Comparison of ENCODE assay signal across 1 cellular context in the genomic region with DNA sequence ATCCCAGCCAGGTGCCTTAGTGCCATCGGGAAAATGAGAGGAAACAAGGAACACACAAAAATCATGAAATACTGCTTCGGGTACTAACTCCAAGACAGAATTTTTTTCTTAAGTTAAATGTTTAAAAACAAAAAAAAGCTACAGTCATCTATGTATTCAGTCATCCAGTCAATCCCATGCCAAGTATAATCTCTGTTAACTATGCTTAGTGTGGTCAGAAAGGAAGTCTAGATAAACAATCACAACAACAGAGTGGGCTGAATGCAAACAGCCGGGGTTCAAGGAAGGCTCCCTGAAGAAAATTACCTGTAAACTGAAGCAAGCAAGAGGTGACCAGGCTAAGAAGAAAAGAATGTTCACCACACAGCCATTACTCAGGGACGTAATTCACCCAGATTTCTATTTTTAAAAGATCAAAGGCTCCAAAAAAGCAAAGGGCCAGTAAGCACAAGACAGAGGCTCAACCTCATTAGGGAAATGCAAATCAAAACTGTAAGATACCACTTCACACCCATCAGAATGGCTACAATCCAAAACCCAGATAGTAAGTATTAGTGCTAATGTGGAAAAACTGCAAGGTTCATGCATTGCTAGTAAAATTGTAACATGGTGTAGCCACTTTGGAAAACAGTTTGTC.
TF ChIP-seq lines count a peak whose summit lies in the region.

No MANE protein-coding gene starts in this region.

TF ChIP-seq in GM12878, 131 proteins besides CTCF, POLR2A, EP300 and RAD21 (continued from another document):
- TF ChIP-seq, protein P1, sequence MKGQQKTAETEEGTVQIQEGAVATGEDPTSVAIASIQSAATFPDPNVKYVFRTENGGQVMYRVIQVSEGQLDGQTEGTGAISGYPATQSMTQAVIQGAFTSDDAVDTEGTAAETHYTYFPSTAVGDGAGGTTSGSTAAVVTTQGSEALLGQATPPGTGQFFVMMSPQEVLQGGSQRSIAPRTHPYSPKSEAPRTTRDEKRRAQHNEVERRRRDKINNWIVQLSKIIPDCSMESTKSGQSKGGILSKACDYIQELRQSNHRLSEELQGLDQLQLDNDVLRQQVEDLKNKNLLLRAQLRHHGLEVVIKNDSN (IDR thresholded peaks at IDR 0.05; ENCODE audit: borderline replicate concordance, extremely low read length, insufficient read depth, low read depth, low read length), result no peak
- TF ChIP-seq, protein P2, sequence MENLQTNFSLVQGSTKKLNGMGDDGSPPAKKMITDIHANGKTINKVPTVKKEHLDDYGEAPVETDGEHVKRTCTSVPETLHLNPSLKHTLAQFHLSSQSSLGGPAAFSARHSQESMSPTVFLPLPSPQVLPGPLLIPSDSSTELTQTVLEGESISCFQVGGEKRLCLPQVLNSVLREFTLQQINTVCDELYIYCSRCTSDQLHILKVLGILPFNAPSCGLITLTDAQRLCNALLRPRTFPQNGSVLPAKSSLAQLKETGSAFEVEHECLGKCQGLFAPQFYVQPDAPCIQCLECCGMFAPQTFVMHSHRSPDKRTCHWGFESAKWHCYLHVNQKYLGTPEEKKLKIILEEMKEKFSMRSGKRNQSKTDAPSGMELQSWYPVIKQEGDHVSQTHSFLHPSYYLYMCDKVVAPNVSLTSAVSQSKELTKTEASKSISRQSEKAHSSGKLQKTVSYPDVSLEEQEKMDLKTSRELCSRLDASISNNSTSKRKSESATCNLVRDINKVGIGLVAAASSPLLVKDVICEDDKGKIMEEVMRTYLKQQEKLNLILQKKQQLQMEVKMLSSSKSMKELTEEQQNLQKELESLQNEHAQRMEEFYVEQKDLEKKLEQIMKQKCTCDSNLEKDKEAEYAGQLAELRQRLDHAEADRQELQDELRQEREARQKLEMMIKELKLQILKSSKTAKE (IDR thresholded peaks at IDR 0.05; ENCODE audit: low read depth, poor library complexity, severe bottlenecking), result peak; percentile 69
- TF ChIP-seq WRNIP1 (IDR thresholded peaks at IDR 0.05; ENCODE audit: borderline replicate concordance, low read depth, low read length) (no peak), STAT1 (conservative IDR thresholded peaks at IDR 0.05) (no peak), RB1 (IDR thresholded peaks at IDR 0.05; ENCODE audit: borderline replicate concordance) (peak; percentile 17; the same call in 1 of the 2 replicates), POLR2AphosphoS5 (IDR thresholded peaks at IDR 0.05; ENCODE audit: low read length) (no peak), ZNF384 (IDR thresholded peaks at IDR 0.05; ENCODE audit: borderline replicate concordance, low read depth, low read length) (no peak), BCL11A (IDR thresholded peaks at IDR 0.05; ENCODE audit: low read depth, low read length) (0 out of 2 replicates have a peak, but pooled peaks have one; percentile 56), STAT3 (IDR thresholded peaks at IDR 0.05; ENCODE audit: low read depth, low read length) (no peak), BACH1 (IDR thresholded peaks at IDR 0.05; ENCODE audit: borderline replicate concordance) (no peak), E4F1 (IDR thresholded peaks at IDR 0.05; ENCODE audit: borderline replicate concordance, partially characterized antibody) (no peak), SPI1 (IDR thresholded peaks at IDR 0.05; ENCODE audit: borderline replicate concordance, insufficient read depth, low read depth, low read length) (no peak), SMAD1 (IDR thresholded peaks at IDR 0.05; ENCODE audit: low read depth, partially characterized antibody) (no peak), MTA2 (IDR thresholded peaks at IDR 0.05; ENCODE audit: low read depth) (peak; percentile 82), NR2F1 (conservative IDR thresholded peaks at IDR 0.05) (peak; percentile 32), ZBTB4 (CRISPR knock-in tag; IDR thresholded peaks at IDR 0.05) (no peak), BMI1 (IDR thresholded peaks at IDR 0.05; ENCODE audit: borderline replicate concordance) (no peak), JUND (IDR thresholded peaks at IDR 0.05; ENCODE audit: low read depth, low read length) (no peak), BHLHE40 (IDR thresholded peaks at IDR 0.05; ENCODE audit: borderline replicate concordance in 1 of 2, low read depth in 2 of 2, low read length in 1 of 2) (peak; percentile 53 to 62; a peak in 2 of 4 replicates), EED (IDR thresholded peaks at IDR 0.05; ENCODE audit: low read depth) (no peak), CHD4 (IDR thresholded peaks at IDR 0.05) (no peak), LARP7 (IDR thresholded peaks at IDR 0.05) (no peak), FOXM1 (IDR thresholded peaks at IDR 0.05; ENCODE audit: low read depth, low read length) (no peak), ESRRA (IDR thresholded peaks at IDR 0.05; ENCODE audit: low read length) (no peak)
- TF ChIP-seq, protein P3, sequence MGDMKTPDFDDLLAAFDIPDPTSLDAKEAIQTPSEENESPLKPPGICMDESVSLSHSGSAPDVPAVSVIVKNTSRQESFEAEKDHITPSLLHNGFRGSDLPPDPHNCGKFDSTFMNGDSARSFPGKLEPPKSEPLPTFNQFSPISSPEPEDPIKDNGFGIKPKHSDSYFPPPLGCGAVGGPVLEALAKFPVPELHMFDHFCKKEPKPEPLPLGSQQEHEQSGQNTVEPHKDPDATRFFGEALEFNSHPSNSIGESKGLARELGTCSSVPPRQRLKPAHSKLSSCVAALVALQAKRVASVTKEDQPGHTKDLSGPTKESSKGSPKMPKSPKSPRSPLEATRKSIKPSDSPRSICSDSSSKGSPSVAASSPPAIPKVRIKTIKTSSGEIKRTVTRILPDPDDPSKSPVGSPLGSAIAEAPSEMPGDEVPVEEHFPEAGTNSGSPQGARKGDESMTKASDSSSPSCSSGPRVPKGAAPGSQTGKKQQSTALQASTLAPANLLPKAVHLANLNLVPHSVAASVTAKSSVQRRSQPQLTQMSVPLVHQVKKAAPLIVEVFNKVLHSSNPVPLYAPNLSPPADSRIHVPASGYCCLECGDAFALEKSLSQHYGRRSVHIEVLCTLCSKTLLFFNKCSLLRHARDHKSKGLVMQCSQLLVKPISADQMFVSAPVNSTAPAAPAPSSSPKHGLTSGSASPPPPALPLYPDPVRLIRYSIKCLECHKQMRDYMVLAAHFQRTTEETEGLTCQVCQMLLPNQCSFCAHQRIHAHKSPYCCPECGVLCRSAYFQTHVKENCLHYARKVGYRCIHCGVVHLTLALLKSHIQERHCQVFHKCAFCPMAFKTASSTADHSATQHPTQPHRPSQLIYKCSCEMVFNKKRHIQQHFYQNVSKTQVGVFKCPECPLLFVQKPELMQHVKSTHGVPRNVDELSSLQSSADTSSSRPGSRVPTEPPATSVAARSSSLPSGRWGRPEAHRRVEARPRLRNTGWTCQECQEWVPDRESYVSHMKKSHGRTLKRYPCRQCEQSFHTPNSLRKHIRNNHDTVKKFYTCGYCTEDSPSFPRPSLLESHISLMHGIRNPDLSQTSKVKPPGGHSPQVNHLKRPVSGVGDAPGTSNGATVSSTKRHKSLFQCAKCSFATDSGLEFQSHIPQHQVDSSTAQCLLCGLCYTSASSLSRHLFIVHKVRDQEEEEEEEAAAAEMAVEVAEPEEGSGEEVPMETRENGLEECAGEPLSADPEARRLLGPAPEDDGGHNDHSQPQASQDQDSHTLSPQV (IDR thresholded peaks at IDR 0.05), result no peak
- TF ChIP-seq, protein P4, sequence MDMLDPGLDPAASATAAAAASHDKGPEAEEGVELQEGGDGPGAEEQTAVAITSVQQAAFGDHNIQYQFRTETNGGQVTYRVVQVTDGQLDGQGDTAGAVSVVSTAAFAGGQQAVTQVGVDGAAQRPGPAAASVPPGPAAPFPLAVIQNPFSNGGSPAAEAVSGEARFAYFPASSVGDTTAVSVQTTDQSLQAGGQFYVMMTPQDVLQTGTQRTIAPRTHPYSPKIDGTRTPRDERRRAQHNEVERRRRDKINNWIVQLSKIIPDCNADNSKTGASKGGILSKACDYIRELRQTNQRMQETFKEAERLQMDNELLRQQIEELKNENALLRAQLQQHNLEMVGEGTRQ (IDR thresholded peaks at IDR 0.05; ENCODE audit: borderline replicate concordance, low read depth, low read length), result no peak
- TF ChIP-seq, protein P5, sequence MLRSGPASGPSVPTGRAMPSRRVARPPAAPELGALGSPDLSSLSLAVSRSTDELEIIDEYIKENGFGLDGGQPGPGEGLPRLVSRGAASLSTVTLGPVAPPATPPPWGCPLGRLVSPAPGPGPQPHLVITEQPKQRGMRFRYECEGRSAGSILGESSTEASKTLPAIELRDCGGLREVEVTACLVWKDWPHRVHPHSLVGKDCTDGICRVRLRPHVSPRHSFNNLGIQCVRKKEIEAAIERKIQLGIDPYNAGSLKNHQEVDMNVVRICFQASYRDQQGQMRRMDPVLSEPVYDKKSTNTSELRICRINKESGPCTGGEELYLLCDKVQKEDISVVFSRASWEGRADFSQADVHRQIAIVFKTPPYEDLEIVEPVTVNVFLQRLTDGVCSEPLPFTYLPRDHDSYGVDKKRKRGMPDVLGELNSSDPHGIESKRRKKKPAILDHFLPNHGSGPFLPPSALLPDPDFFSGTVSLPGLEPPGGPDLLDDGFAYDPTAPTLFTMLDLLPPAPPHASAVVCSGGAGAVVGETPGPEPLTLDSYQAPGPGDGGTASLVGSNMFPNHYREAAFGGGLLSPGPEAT (IDR thresholded peaks at IDR 0.05; ENCODE audit: low read depth), result no peak
- TF ChIP-seq, protein P6, sequence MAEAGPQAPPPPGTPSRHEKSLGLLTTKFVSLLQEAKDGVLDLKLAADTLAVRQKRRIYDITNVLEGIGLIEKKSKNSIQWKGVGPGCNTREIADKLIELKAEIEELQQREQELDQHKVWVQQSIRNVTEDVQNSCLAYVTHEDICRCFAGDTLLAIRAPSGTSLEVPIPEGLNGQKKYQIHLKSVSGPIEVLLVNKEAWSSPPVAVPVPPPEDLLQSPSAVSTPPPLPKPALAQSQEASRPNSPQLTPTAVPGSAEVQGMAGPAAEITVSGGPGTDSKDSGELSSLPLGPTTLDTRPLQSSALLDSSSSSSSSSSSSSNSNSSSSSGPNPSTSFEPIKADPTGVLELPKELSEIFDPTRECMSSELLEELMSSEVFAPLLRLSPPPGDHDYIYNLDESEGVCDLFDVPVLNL (IDR thresholded peaks at IDR 0.05; ENCODE audit: low read depth, low read length), result no peak
